31 cellular contexts compared by ENCODE assay signal in genomic region chr12:107248187-107248586, GRCh38.
DNase-seq lines count a peak whose midpoint lies in the region; ATAC-seq, FAIRE-seq and TF ChIP-seq lines count a peak whose summit lies in the region.
"Had no signal": no experiment of that assay in that cellular context is flagged by ENCODE, and none has a peak within 500 bp of the region (broad histone marks: within the 10 kb centered on the region; RNA-seq: fewer than 3 reads in every experiment).

No MANE protein-coding gene starts in this region.

- no peak overlapping the region for H3K9ac ChIP-seq in HepG2 (ENCODE audit: insufficient read depth, low read depth, low read length)
- H3K9ac ChIP-seq: BLaER1; BLaER1 treated with 17β-estradiol and CSF1 and Interleukin-3, amounts not matched to agents 10 nM and 100 nM had no signal

- peak; percentile 94 for ATAC-seq in HepG2
- no peak for ATAC-seq in right lobe of liver
- ATAC-seq in heart right ventricle: no peak
- ATAC-seq: A549; CD8-positive, alpha-beta T cell had no signal

- H3K79me2 ChIP-seq in HepG2 (ENCODE audit: insufficient read depth, low read length): no peaks in the 10 kb centered on the region

- TF ChIP-seq EP300 in HepG2 (IDR thresholded peaks at IDR 0.05; ENCODE audit: low read depth in 2 of 2, low read length in 2 of 2): no peak
- TF ChIP-seq EP300 in HepG2 (CRISPR knock-in tag; IDR thresholded peaks at IDR 0.05; ENCODE audit: borderline replicate concordance): no peak

- H3K4me1 ChIP-seq in HepG2 (ENCODE audit: insufficient read depth, low read length): peaks cover 15% of the 10 kb centered on the region
- H3K4me1 ChIP-seq in right lobe of liver: no peaks in the 10 kb centered on the region
- no peaks in the 10 kb centered on the region for H3K4me1 ChIP-seq in heart right ventricle
- H3K4me1 ChIP-seq: A549; BE2C; BLaER1; BLaER1 treated with 17β-estradiol and CSF1 and Interleukin-3, amounts not matched to agents 10 nM and 100 nM; Caco-2 had no signal

- CTCF ChIA-PET in HepG2 (lab: Yijun Ruan, JAX; ENCODE audit: low intra/inter-chr PET ratio, low total read pairs): no interaction called here

- H3K27ac ChIP-seq in HepG2 (ENCODE audit: extremely low read length, insufficient read depth, low read length) (no peak overlapping the region), right lobe of liver (no peak overlapping the region), heart right ventricle (no peak overlapping the region)
- H3K27ac ChIP-seq: 22Rv1; A549; BLaER1; BLaER1 treated with 17β-estradiol and CSF1 and Interleukin-3, amounts not matched to agents 10 nM and 100 nM; C4-2B had no signal

- no TSS peak for BruUV-seq in HepG2 (replicated peaks; lab: Mats Ljungman, UMichigan)

- H4K20me1 ChIP-seq in HepG2 (ENCODE audit: insufficient read depth, low read length): no peaks in the 10 kb centered on the region
- H4K20me1 ChIP-seq: BLaER1; BLaER1 treated with 17β-estradiol and CSF1 and Interleukin-3, amounts not matched to agents 10 nM and 100 nM had no signal

- no peak overlapping the region for H2AFZ ChIP-seq in HepG2 (ENCODE audit: low read length)

- no peaks in the 10 kb centered on the region for H3K36me3 ChIP-seq in HepG2 (replicated peaks in 1 of 2; ENCODE audit: control insufficient read depth in 1 of 2, insufficient read depth in 2 of 2, low read length in 2 of 2)
- H3K36me3 ChIP-seq in right lobe of liver: no peaks in the 10 kb centered on the region
- H3K36me3 ChIP-seq in heart right ventricle: no peaks in the 10 kb centered on the region
- H3K36me3 ChIP-seq: BE2C; BLaER1; BLaER1 treated with 17β-estradiol and CSF1 and Interleukin-3, amounts not matched to agents 10 nM and 100 nM had no signal

- peak; percentile 32 for FAIRE-seq in HepG2 (lab: Jason Lieb, UNC)
- FAIRE-seq: A204.1, A549, D721Med had no signal

- no peak for TF ChIP-seq POLR2A in HepG2 (IDR thresholded peaks at IDR 0.05; ENCODE audit: insufficient read depth in 1 of 2, low read depth in 2 of 2, low read length in 2 of 2)
- no peak for TF ChIP-seq POLR2A in right lobe of liver (IDR thresholded peaks at IDR 0.05)

- in situ Hi-C loops in HepG2 (cut with HindIII; ENCODE audit: extremely low pct_ligation_motif_present, low pct_unique_long_range_greater_than_20kb): no loop called here

- DNase-seq in HepG2 (ENCODE audit: low spot score) (peak; percentile 40), right lobe of liver (no peak), left kidney (ENCODE audit: low read depth, low spot score) (peak; percentile 45), heart right ventricle (no peak)
- DNase-seq: 8988T; ACHN; AML-193; BE2C; C1 segment of cervical spinal cord; Caco-2; Calu3; CD4-positive, alpha-beta memory T cell; CD4-positive, alpha-beta T cell; CD4-positive, CD25-positive, alpha-beta regulatory T cell; CD8-positive, alpha-beta memory T cell; CD8-positive, alpha-beta T cell; COR-L47; DMS 273 treated with DMSO at 0.1 percent for 48 hours; DMS153; DMS53; DMS79; DMS79 treated with DMSO at 0.1 percent for 48 hours; DND-41; EL had no signal

- TF ChIP-seq CTCF in HepG2 (CRISPR knock-in tag; IDR thresholded peaks at IDR 0.05) (no peak), right lobe of liver (IDR thresholded peaks at IDR 0.05) (no peak), heart right ventricle (IDR thresholded peaks at IDR 0.05) (no peak)

- H3K27me3 ChIP-seq in HepG2 (ENCODE audit: control insufficient read depth in 1 of 2, insufficient read depth in 2 of 2, low read length in 2 of 2) (peaks cover under 1 to 1% of the 10 kb centered on the region in 2 experiments; a peak in 1 of 5 replicates), right lobe of liver (no peaks in the 10 kb centered on the region), heart right ventricle (peaks cover 0 to 49% (median 11%) of the 10 kb centered on the region in 7 donors)
- H3K27me3 ChIP-seq: BE2C; BLaER1; BLaER1 treated with 17β-estradiol and CSF1 and Interleukin-3, amounts not matched to agents 10 nM and 100 nM had no signal

- H3K9me3 ChIP-seq in HepG2 (ENCODE audit: low read length) (no peaks in the 10 kb centered on the region), right lobe of liver (no peaks in the 10 kb centered on the region), heart right ventricle (no peaks in the 10 kb centered on the region)
- H3K9me3 ChIP-seq: A549; BE2C; BLaER1; BLaER1 treated with 17β-estradiol and CSF1 and Interleukin-3, amounts not matched to agents 10 nM and 100 nM; Caco-2 had no signal

- POLR2A ChIA-PET in HepG2 (lab: Yijun Ruan, JAX): no interaction called here

- no peak for TF ChIP-seq RAD21 in HepG2 (CRISPR knock-in tag; IDR thresholded peaks at IDR 0.05)

- H3K4me3 ChIP-seq in HepG2 (replicated peaks in 1 of 3; ENCODE audit: insufficient read depth in 1 of 3, low read depth in 2 of 3, low read length in 3 of 3): no peak overlapping the region
- H3K4me3 ChIP-seq in right lobe of liver: no peak overlapping the region
- no peak overlapping the region for H3K4me3 ChIP-seq in heart right ventricle
- H3K4me3 ChIP-seq: A549; BLaER1; BLaER1 treated with 17β-estradiol and CSF1 and Interleukin-3, amounts not matched to agents 10 nM and 100 nM had no signal

- no peak overlapping the region for H3K4me2 ChIP-seq in HepG2 (ENCODE audit: low read depth, low read length)
- H3K4me2 ChIP-seq: A549; BLaER1; BLaER1 treated with 17β-estradiol and CSF1 and Interleukin-3, amounts not matched to agents 10 nM and 100 nM had no signal

- intact Hi-C loops in HepG2 (cut with micrococcal nuclease; ENCODE audit: unreplicated experiment): no loop called here
- intact Hi-C loops in right lobe of liver (cut with DNase I): no loop called here
- intact Hi-C loops in heart right ventricle (cut with DNase I): no loop called here

TF ChIP-seq in HepG2, 621 proteins besides CTCF, POLR2A, EP300 and RAD21 (continues in another document):
- TF ChIP-seq WIZ (CRISPR knock-in tag; IDR thresholded peaks at IDR 0.05): peak; percentile 84; the same call in 1 of the 2 replicates
- TF ChIP-seq PPARG (CRISPR knock-in tag; conservative IDR thresholded peaks at IDR 0.05): no peak
- TF ChIP-seq SMARCE1 (IDR thresholded peaks at IDR 0.05; ENCODE audit: borderline replicate concordance): no peak
- TF ChIP-seq SKIL (CRISPR knock-in tag; IDR thresholded peaks at IDR 0.05; ENCODE audit: borderline replicate concordance): no peak
- no peak for TF ChIP-seq ZNF816 (CRISPR knock-in tag; IDR thresholded peaks at IDR 0.05; ENCODE audit: borderline replicate concordance)
- no peak for TF ChIP-seq ZNF333 (CRISPR knock-in tag; IDR thresholded peaks at IDR 0.05; ENCODE audit: borderline replicate concordance)
- TF ChIP-seq NCOR1 (IDR thresholded peaks at IDR 0.05; ENCODE audit: borderline replicate concordance, low read length): no peak
- TF ChIP-seq HNF4G (IDR thresholded peaks at IDR 0.05; ENCODE audit: borderline replicate concordance, low read depth, low read length): peak; percentile 70
- no peak for TF ChIP-seq HNF4G (CRISPR knock-in tag; IDR thresholded peaks at IDR 0.05; ENCODE audit: borderline replicate concordance, low read depth)
- no peak for TF ChIP-seq AHDC1 (CRISPR knock-in tag; IDR thresholded peaks at IDR 0.05; ENCODE audit: borderline replicate concordance)

Comparison
In these comparisons a context has a peak if more than half of its experiments do, and no peak if none do; other contexts are left out.
1. DNase-seq: peak in HepG2 (single experiment) and left kidney (single experiment); none in right lobe of liver (0 of 3) and heart right ventricle (0 of 2).